Comparison of ENCODE assay signal across 1 cellular context in the genomic region with DNA sequence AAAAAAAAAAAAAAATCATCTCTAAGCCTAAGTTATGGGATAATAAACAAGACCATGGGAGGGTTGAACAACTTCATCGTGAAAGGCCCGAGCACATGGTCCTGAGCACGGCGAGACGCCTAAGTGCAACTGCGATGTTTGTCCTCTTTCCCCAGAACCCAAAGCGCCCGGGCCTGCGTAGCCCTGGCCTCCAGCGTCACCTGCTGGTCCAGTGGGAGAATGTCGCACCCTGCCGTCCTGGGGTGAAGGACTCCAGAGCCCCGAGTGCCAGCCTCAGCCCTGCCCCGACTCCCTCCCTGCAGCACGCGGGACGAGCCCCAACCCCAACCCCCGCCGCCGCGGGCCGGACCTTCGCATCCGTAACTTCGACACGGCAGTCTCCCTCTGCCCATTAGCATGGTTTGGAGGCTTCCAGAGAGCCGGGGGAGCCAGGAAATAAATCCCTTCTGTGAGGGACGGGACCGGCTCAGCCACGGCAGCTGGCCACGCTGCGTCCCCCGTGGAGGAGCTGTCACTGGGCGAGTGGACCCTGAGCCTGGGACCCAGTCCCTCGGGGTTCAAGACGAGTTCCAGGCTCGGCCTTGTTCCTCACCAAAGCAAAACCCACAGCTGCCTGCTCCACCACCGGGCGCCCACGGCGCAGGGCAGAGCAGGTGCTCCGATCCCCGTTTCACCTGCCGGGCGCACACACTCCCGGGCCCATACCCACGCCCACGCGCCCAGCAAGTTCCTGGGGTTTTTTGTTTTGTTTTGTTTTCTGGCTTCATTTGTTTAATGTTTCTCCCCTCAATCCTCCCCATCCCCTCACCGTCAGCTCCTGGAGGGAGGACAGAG.
TF ChIP-seq lines count a peak whose summit lies in the region.

No MANE protein-coding gene starts in this region.

TF ChIP-seq in H1, 55 proteins besides CTCF, POLR2A, EP300 and RAD21:
- TF ChIP-seq BCL11A (IDR thresholded peaks at IDR 0.05; ENCODE audit: low read depth in 2 of 2, low read length in 2 of 2) (no peak), JUND (IDR thresholded peaks at IDR 0.05; ENCODE audit: low read length) (no peak), SUZ12 (IDR thresholded peaks at IDR 0.05; ENCODE audit: low read length) (peak; percentile 66; the same call in 1 of the 2 replicates), RNF2 (IDR thresholded peaks at IDR 0.05; ENCODE audit: borderline replicate concordance, low read depth, low read length, missing control alignments, poor library complexity, severe bottlenecking) (peak; percentile 65), SAP30 (IDR thresholded peaks at IDR 0.05; ENCODE audit: insufficient read depth, insufficient replicate concordance, low read length) (no peak), ASH2L (IDR thresholded peaks at IDR 0.05; ENCODE audit: low read length) (peak; percentile 42), MAFK (IDR thresholded peaks at IDR 0.05; ENCODE audit: low read depth, low read length) (no peak), CEBPB (IDR thresholded peaks at IDR 0.05; ENCODE audit: low read depth, low read length) (no peak), HDAC6 (IDR thresholded peaks at IDR 0.05; ENCODE audit: low read depth, low read length) (no peak), RFX5 (IDR thresholded peaks at IDR 0.05; ENCODE audit: borderline replicate concordance, low read depth, low read length) (no peak), SIRT6 (IDR thresholded peaks at IDR 0.05; ENCODE audit: low read length) (no peak), BRCA1 (IDR thresholded peaks at IDR 0.05; ENCODE audit: low read depth, low read length) (no peak; the same call in 1 of the 2 replicates), POLR2AphosphoS5 (IDR thresholded peaks at IDR 0.05; ENCODE audit: low read depth, low read length) (no peak), TCF12 (IDR thresholded peaks at IDR 0.05; ENCODE audit: low read depth, low read length) (peak; percentile 78; the same call in 1 of the 2 replicates), ZNF274 (IDR thresholded peaks at IDR 0.05; ENCODE audit: borderline replicate concordance, extremely low read depth, low read length) (no peak), TBP (IDR thresholded peaks at IDR 0.05; ENCODE audit: low read depth, low read length) (peak; percentile 42; the same call in 1 of the 2 replicates), GABPA (IDR thresholded peaks at IDR 0.05; ENCODE audit: borderline replicate concordance, insufficient read depth, low read length) (no peak), SIN3A (conservative IDR thresholded peaks at IDR 0.05 in 1 of 2, IDR thresholded peaks at IDR 0.05 in 1 of 2; ENCODE audit: low read depth in 1 of 2, low read length in 2 of 2) (peak; percentile 19 to 79; a peak in 1 of 4 replicates), SIX5 (IDR thresholded peaks at IDR 0.05; ENCODE audit: low read depth, low read length) (no peak), SP1 (IDR thresholded peaks at IDR 0.05; ENCODE audit: low read depth, low read length) (no peak), RBBP5 (IDR thresholded peaks at IDR 0.05; ENCODE audit: borderline replicate concordance, low read depth, low read length) (peak; percentile 51; the same call in 1 of the 2 replicates), EZH2 (IDR thresholded peaks at IDR 0.05; ENCODE audit: low read depth, low read length, severe bottlenecking) (peak; percentile 76), JUN (IDR thresholded peaks at IDR 0.05; ENCODE audit: low read depth, low read length) (no peak), SRF (IDR thresholded peaks at IDR 0.05; ENCODE audit: low read depth, low read length) (no peak), YY1 (IDR thresholded peaks at IDR 0.05; ENCODE audit: low read depth, low read length) (peak; percentile 65; the same call in 1 of the 2 replicates), KDM5A (IDR thresholded peaks at IDR 0.05; ENCODE audit: low read length) (peak; percentile 48; the same call in 1 of the 2 replicates), KDM4A (IDR thresholded peaks at IDR 0.05; ENCODE audit: low read depth, low read length, severe bottlenecking) (peak; percentile 73), EGR1 (IDR thresholded peaks at IDR 0.05; ENCODE audit: borderline replicate concordance, low read depth, low read length) (no peak), CHD2 (IDR thresholded peaks at IDR 0.05; ENCODE audit: low read length) (peak; percentile 45; the same call in 1 of the 2 replicates), TAF7 (optimal IDR thresholded peaks at IDR 0.05; ENCODE audit: borderline replicate concordance, low read depth, low read length) (no peak), CHD1 (IDR thresholded peaks at IDR 0.05; ENCODE audit: low read depth, low read length) (no peak), GTF2F1 (IDR thresholded peaks at IDR 0.05; ENCODE audit: borderline replicate concordance, low read depth, low read length) (0 out of 2 replicates have a peak, but pooled peaks have one; percentile 28), KDM1A (IDR thresholded peaks at IDR 0.05; ENCODE audit: borderline replicate concordance, low read length) (no peak), FOSL1 (IDR thresholded peaks at IDR 0.05; ENCODE audit: insufficient read depth, low read depth, low read length) (no peak), SP2 (IDR thresholded peaks at IDR 0.05; ENCODE audit: low read length) (no peak), BACH1 (IDR thresholded peaks at IDR 0.05; ENCODE audit: low read length) (peak; percentile 8; the same call in 1 of the 2 replicates), NRF1 (IDR thresholded peaks at IDR 0.05; ENCODE audit: low read depth, low read length) (no peak), NANOG (IDR thresholded peaks at IDR 0.05; ENCODE audit: insufficient read depth, low read depth, low read length, poor library complexity, severe bottlenecking) (no peak), CBX8 (IDR thresholded peaks at IDR 0.05; ENCODE audit: borderline replicate concordance, low read depth, low read length) (no peak), HDAC2 (IDR thresholded peaks at IDR 0.05; ENCODE audit: borderline replicate concordance in 1 of 2, low read depth in 2 of 2, low read length in 2 of 2) (0 out of 4 replicates have a peak, but pooled peaks of 1 of the 2 experiments have one; percentile 55), CBX5 (IDR thresholded peaks at IDR 0.05; ENCODE audit: low read depth, low read length) (no peak), TAF1 (IDR thresholded peaks at IDR 0.05; ENCODE audit: low read depth, low read length) (no peak), PHF8 (conservative IDR thresholded peaks at IDR 0.05; ENCODE audit: low read depth, low read length) (no peak), SP4 (IDR thresholded peaks at IDR 0.05; ENCODE audit: low read length) (no peak), TEAD4 (IDR thresholded peaks at IDR 0.05; ENCODE audit: low read depth, low read length) (peak; percentile 77), CTBP2 (IDR thresholded peaks at IDR 0.05; ENCODE audit: borderline replicate concordance, insufficient read depth, insufficient read length, low read length) (peak; percentile 95), POU5F1 (IDR thresholded peaks at IDR 0.05; ENCODE audit: low read depth, low read length) (no peak), CREB1 (IDR thresholded peaks at IDR 0.05) (peak; percentile 63), RXRA (IDR thresholded peaks at IDR 0.05; ENCODE audit: insufficient read depth, low read depth, low read length) (no peak)
- TF ChIP-seq, protein P1, sequence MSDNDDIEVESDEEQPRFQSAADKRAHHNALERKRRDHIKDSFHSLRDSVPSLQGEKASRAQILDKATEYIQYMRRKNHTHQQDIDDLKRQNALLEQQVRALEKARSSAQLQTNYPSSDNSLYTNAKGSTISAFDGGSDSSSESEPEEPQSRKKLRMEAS (IDR thresholded peaks at IDR 0.05): peak; percentile 99
- TF ChIP-seq, protein P2, sequence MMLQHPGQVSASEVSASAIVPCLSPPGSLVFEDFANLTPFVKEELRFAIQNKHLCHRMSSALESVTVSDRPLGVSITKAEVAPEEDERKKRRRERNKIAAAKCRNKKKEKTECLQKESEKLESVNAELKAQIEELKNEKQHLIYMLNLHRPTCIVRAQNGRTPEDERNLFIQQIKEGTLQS (IDR thresholded peaks at IDR 0.05; ENCODE audit: insufficient read depth, low read depth, low read length): no peak
- TF ChIP-seq, protein P3, sequence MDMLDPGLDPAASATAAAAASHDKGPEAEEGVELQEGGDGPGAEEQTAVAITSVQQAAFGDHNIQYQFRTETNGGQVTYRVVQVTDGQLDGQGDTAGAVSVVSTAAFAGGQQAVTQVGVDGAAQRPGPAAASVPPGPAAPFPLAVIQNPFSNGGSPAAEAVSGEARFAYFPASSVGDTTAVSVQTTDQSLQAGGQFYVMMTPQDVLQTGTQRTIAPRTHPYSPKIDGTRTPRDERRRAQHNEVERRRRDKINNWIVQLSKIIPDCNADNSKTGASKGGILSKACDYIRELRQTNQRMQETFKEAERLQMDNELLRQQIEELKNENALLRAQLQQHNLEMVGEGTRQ (IDR thresholded peaks at IDR 0.05; ENCODE audit: low read length): peak; percentile 32; the same call in 1 of the 2 replicates
- TF ChIP-seq, protein P4, sequence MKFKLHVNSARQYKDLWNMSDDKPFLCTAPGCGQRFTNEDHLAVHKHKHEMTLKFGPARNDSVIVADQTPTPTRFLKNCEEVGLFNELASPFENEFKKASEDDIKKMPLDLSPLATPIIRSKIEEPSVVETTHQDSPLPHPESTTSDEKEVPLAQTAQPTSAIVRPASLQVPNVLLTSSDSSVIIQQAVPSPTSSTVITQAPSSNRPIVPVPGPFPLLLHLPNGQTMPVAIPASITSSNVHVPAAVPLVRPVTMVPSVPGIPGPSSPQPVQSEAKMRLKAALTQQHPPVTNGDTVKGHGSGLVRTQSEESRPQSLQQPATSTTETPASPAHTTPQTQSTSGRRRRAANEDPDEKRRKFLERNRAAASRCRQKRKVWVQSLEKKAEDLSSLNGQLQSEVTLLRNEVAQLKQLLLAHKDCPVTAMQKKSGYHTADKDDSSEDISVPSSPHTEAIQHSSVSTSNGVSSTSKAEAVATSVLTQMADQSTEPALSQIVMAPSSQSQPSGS (IDR thresholded peaks at IDR 0.05; ENCODE audit: low read length): no peak
- TF ChIP-seq, protein P5, sequence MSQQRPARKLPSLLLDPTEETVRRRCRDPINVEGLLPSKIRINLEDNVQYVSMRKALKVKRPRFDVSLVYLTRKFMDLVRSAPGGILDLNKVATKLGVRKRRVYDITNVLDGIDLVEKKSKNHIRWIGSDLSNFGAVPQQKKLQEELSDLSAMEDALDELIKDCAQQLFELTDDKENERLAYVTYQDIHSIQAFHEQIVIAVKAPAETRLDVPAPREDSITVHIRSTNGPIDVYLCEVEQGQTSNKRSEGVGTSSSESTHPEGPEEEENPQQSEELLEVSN (IDR thresholded peaks at IDR 0.05): peak; percentile 95
